Comparison of ENCODE assay signal across 1 cellular context in genomic region chr4:99403380-99404194, GRCh38.
TF ChIP-seq lines count a peak whose summit lies in the region.

No MANE protein-coding gene starts in this region.

TF ChIP-seq in HepG2, 621 proteins besides CTCF, POLR2A, EP300 and RAD21 (continued from another document and continues in another):
- TF ChIP-seq ONECUT2 (CRISPR knock-in tag; IDR thresholded peaks at IDR 0.05) (peak; percentile 89), ETV5 (CRISPR knock-in tag; IDR thresholded peaks at IDR 0.05; ENCODE audit: borderline replicate concordance) (peak; percentile 49; the same call in 1 of the 2 replicates), MIXL1 (CRISPR knock-in tag; IDR thresholded peaks at IDR 0.05) (peak; percentile 81), ZBTB7A (CRISPR knock-in tag; IDR thresholded peaks at IDR 0.05) (no peak), FOXA1 (IDR thresholded peaks at IDR 0.05) (no peak), FOXA1 (CRISPR knock-in tag; IDR thresholded peaks at IDR 0.05) (peak; percentile 53; the same call in 1 of the 2 replicates), FOXA3 (CRISPR knock-in tag; IDR thresholded peaks at IDR 0.05) (peak; percentile 93), ATF2 (CRISPR knock-in tag; IDR thresholded peaks at IDR 0.05) (peak; percentile 61; the same call in 1 of the 2 replicates), TCF7 (IDR thresholded peaks at IDR 0.05; ENCODE audit: low read depth) (peak; percentile 45), NR2F6 (IDR thresholded peaks at IDR 0.05) (no peak; the same call in 1 of the 2 replicates), NR2F6 (CRISPR knock-in tag; IDR thresholded peaks at IDR 0.05) (0 out of 2 replicates have a peak, but pooled peaks have one; percentile 47), ERF (CRISPR knock-in tag; IDR thresholded peaks at IDR 0.05) (0 out of 2 replicates have a peak, but pooled peaks have one; percentile 30), FOXP1 (IDR thresholded peaks at IDR 0.05) (peak; percentile 72; the same call in 1 of the 2 replicates), FOXP1 (CRISPR knock-in tag; IDR thresholded peaks at IDR 0.05) (peak; percentile 88), SOX13 (IDR thresholded peaks at IDR 0.05) (0 out of 2 replicates have a peak, but pooled peaks have one; percentile 43), SOX13 (CRISPR knock-in tag; conservative IDR thresholded peaks at IDR 0.05 in 1 of 2, IDR thresholded peaks at IDR 0.05 in 1 of 2) (peak in 1 of 2 experiments; percentile 88; a peak in 2 of 4 replicates), NCOA2 (CRISPR knock-in tag; IDR thresholded peaks at IDR 0.05) (peak; percentile 94), KDM6A (CRISPR knock-in tag; IDR thresholded peaks at IDR 0.05; ENCODE audit: low read depth) (peak; percentile 90), ZNF609 (CRISPR knock-in tag; IDR thresholded peaks at IDR 0.05; ENCODE audit: borderline replicate concordance) (peak; percentile 66; the same call in 1 of the 2 replicates), HNRNPUL1 (IDR thresholded peaks at IDR 0.05; ENCODE audit: low read depth, low read length) (peak; percentile 56; the same call in 1 of the 2 replicates), ZNF225 (CRISPR knock-in tag; IDR thresholded peaks at IDR 0.05) (no peak), PHF21A (CRISPR knock-in tag; IDR thresholded peaks at IDR 0.05) (peak; percentile 51; the same call in 1 of the 2 replicates), ZBTB20 (CRISPR knock-in tag; IDR thresholded peaks at IDR 0.05; ENCODE audit: borderline replicate concordance, low read depth) (no peak), ZNF20 (CRISPR knock-in tag; IDR thresholded peaks at IDR 0.05) (no peak), MAF1 (CRISPR knock-in tag; IDR thresholded peaks at IDR 0.05; ENCODE audit: borderline replicate concordance) (no peak), KAT8 (CRISPR knock-in tag; IDR thresholded peaks at IDR 0.05) (peak; percentile 71), KMT2A (CRISPR knock-in tag; IDR thresholded peaks at IDR 0.05) (peak; percentile 9; the same call in 1 of the 2 replicates), ZNF503 (CRISPR knock-in tag; IDR thresholded peaks at IDR 0.05) (peak; percentile 71; the same call in 1 of the 2 replicates), RBFOX2 (IDR thresholded peaks at IDR 0.05; ENCODE audit: low read depth, low read length) (peak; percentile 42; the same call in 1 of the 2 replicates), TSC22D2 (CRISPR knock-in tag; IDR thresholded peaks at IDR 0.05; ENCODE audit: borderline replicate concordance) (0 out of 2 replicates have a peak, but pooled peaks have one; percentile 46), FOXK1 (CRISPR knock-in tag; IDR thresholded peaks at IDR 0.05; ENCODE audit: borderline replicate concordance, low read depth) (peak; percentile 81; the same call in 1 of the 2 replicates), IRF2 (CRISPR knock-in tag; IDR thresholded peaks at IDR 0.05) (0 out of 2 replicates have a peak, but pooled peaks have one; percentile 29), RFXANK (CRISPR knock-in tag; IDR thresholded peaks at IDR 0.05) (0 out of 2 replicates have a peak, but pooled peaks have one; percentile 14), KDM4B (CRISPR knock-in tag; IDR thresholded peaks at IDR 0.05) (0 out of 2 replicates have a peak, but pooled peaks have one; percentile 58), FOXO4 (CRISPR knock-in tag; conservative IDR thresholded peaks at IDR 0.05) (no peak)
- TF ChIP-seq, protein P1, sequence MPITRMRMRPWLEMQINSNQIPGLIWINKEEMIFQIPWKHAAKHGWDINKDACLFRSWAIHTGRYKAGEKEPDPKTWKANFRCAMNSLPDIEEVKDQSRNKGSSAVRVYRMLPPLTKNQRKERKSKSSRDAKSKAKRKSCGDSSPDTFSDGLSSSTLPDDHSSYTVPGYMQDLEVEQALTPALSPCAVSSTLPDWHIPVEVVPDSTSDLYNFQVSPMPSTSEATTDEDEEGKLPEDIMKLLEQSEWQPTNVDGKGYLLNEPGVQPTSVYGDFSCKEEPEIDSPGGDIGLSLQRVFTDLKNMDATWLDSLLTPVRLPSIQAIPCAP (CRISPR knock-in tag; IDR thresholded peaks at IDR 0.05; ENCODE audit: low read depth) = no peak
- TF ChIP-seq, protein P2, sequence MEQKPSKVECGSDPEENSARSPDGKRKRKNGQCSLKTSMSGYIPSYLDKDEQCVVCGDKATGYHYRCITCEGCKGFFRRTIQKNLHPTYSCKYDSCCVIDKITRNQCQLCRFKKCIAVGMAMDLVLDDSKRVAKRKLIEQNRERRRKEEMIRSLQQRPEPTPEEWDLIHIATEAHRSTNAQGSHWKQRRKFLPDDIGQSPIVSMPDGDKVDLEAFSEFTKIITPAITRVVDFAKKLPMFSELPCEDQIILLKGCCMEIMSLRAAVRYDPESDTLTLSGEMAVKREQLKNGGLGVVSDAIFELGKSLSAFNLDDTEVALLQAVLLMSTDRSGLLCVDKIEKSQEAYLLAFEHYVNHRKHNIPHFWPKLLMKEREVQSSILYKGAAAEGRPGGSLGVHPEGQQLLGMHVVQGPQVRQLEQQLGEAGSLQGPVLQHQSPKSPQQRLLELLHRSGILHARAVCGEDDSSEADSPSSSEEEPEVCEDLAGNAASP (CRISPR knock-in tag; IDR thresholded peaks at IDR 0.05; ENCODE audit: borderline replicate concordance) = no peak; the same call in 1 of the 2 replicates
- TF ChIP-seq, protein P3, sequence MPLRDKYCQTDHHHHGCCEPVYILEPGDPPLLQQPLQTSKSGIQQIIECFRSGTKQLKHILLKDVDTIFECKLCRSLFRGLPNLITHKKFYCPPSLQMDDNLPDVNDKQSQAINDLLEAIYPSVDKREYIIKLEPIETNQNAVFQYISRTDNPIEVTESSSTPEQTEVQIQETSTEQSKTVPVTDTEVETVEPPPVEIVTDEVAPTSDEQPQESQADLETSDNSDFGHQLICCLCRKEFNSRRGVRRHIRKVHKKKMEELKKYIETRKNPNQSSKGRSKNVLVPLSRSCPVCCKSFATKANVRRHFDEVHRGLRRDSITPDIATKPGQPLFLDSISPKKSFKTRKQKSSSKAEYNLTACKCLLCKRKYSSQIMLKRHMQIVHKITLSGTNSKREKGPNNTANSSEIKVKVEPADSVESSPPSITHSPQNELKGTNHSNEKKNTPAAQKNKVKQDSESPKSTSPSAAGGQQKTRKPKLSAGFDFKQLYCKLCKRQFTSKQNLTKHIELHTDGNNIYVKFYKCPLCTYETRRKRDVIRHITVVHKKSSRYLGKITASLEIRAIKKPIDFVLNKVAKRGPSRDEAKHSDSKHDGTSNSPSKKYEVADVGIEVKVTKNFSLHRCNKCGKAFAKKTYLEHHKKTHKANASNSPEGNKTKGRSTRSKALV (CRISPR knock-in tag; IDR thresholded peaks at IDR 0.05) = 0 out of 2 replicates have a peak, but pooled peaks have one; percentile 12
- TF ChIP-seq, protein P4, sequence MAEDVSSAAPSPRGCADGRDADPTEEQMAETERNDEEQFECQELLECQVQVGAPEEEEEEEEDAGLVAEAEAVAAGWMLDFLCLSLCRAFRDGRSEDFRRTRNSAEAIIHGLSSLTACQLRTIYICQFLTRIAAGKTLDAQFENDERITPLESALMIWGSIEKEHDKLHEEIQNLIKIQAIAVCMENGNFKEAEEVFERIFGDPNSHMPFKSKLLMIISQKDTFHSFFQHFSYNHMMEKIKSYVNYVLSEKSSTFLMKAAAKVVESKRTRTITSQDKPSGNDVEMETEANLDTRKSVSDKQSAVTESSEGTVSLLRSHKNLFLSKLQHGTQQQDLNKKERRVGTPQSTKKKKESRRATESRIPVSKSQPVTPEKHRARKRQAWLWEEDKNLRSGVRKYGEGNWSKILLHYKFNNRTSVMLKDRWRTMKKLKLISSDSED (CRISPR knock-in tag; IDR thresholded peaks at IDR 0.05) = no peak
- TF ChIP-seq, protein P5, sequence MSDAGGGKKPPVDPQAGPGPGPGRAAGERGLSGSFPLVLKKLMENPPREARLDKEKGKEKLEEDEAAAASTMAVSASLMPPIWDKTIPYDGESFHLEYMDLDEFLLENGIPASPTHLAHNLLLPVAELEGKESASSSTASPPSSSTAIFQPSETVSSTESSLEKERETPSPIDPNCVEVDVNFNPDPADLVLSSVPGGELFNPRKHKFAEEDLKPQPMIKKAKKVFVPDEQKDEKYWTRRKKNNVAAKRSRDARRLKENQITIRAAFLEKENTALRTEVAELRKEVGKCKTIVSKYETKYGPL (CRISPR knock-in tag; IDR thresholded peaks at IDR 0.05) = peak; percentile 74; the same call in 1 of the 2 replicates
- TF ChIP-seq, protein P6, sequence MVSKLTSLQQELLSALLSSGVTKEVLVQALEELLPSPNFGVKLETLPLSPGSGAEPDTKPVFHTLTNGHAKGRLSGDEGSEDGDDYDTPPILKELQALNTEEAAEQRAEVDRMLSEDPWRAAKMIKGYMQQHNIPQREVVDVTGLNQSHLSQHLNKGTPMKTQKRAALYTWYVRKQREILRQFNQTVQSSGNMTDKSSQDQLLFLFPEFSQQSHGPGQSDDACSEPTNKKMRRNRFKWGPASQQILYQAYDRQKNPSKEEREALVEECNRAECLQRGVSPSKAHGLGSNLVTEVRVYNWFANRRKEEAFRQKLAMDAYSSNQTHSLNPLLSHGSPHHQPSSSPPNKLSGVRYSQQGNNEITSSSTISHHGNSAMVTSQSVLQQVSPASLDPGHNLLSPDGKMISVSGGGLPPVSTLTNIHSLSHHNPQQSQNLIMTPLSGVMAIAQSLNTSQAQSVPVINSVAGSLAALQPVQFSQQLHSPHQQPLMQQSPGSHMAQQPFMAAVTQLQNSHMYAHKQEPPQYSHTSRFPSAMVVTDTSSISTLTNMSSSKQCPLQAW (CRISPR knock-in tag; IDR thresholded peaks at IDR 0.05) = peak; percentile 31; the same call in 1 of the 2 replicates
- TF ChIP-seq, protein P7, sequence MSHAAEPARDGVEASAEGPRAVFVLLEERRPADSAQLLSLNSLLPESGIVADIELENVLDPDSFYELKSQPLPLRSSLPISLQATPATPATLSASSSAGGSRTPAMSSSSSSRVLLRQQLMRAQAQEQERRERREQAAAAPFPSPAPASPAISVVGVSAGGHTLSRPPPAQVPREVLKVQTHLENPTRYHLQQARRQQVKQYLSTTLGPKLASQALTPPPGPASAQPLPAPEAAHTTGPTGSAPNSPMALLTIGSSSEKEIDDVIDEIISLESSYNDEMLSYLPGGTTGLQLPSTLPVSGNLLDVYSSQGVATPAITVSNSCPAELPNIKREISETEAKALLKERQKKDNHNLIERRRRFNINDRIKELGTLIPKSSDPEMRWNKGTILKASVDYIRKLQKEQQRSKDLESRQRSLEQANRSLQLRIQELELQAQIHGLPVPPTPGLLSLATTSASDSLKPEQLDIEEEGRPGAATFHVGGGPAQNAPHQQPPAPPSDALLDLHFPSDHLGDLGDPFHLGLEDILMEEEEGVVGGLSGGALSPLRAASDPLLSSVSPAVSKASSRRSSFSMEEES (CRISPR knock-in tag; IDR thresholded peaks at IDR 0.05) = peak; percentile 67
